Comparison of ENCODE assay signal across 8 cellular contexts in genomic region chr12:80412343-80412953, GRCh38. TPM values are rescaled to one million over a fixed set of nuclear protein-coding genes. Genes with fewer than 3 reads are reported as not detected.
DNase-seq lines count a peak whose midpoint lies in the region; ATAC-seq and TF ChIP-seq lines count a peak whose summit lies in the region.

No MANE protein-coding gene starts in this region.

- H3K9me3 ChIP-seq in colonic mucosa: no peaks in the 10 kb centered on the region

- no peak overlapping the region for H3K27ac ChIP-seq in colonic mucosa

- no peaks in the 10 kb centered on the region for H3K36me3 ChIP-seq in colonic mucosa

- ATAC-seq in GM21529 (IDR thresholded peaks at IDR 0.05; ENCODE audit: unreplicated experiment) (peak; percentile 81), HG03196 (IDR thresholded peaks at IDR 0.05; ENCODE audit: unreplicated experiment) (no peak), GM19397 (IDR thresholded peaks at IDR 0.05; ENCODE audit: unreplicated experiment) (no peak)

- peak; percentile 39 for DNase-seq in Daoy (ENCODE audit: low read depth)
- DNase-seq in HuH-7 (ENCODE audit: low spot score): peak; percentile 40
- DNase-seq in NOMO-1 treated with DMSO at 0.1 percent for 48 hours (lab: John Stamatoyannopoulos, UW; ENCODE audit: unreplicated experiment): peak; percentile 64
- DNase-seq in colonic mucosa: no peak
- peak; percentile 52 to 57 for DNase-seq in lung microvascular endothelial cell (ENCODE audit: low read depth in 2 of 2)

- no peak overlapping the region for H3K4me3 ChIP-seq in colonic mucosa

- H3K27me3 ChIP-seq in colonic mucosa: no peaks in the 10 kb centered on the region

- peak; percentile 62 for TF ChIP-seq CTCF in colonic mucosa (IDR thresholded peaks at IDR 0.05)

- H3K4me1 ChIP-seq in colonic mucosa: no peaks in the 10 kb centered on the region

- intact Hi-C loops in colonic mucosa (cut with DNase I): no loop called here

- H3K9ac ChIP-seq in colonic mucosa (ENCODE audit: low read depth in 2 of 2, low read length in 2 of 2): no peak overlapping the region

RNA-seq across cellular contexts. Expression of gene PTPRQ, which starts 31.6 kb away (rescaled TPM):
- not detected in 2 replicates for total RNA-seq in Daoy (2014; rRNA removed; shearing (Covaris generic))
- not detected for total RNA-seq in colonic mucosa
- total RNA-seq in lung microvascular endothelial cell: not detected in 2 replicates
